Comparison of ENCODE assay signal across 9 cellular contexts in genomic region chr5:136212252-136212721, GRCh38. TPM values are rescaled to one million over a fixed set of nuclear protein-coding genes. Genes with fewer than 3 reads are reported as not detected.
DNase-seq lines count a peak whose midpoint lies in the region; ATAC-seq, FAIRE-seq and TF ChIP-seq lines count a peak whose summit lies in the region.
"Had no signal": no experiment of that assay in that cellular context is flagged by ENCODE, and none has a peak within 500 bp of the region (broad histone marks: within the 10 kb centered on the region; RNA-seq: fewer than 3 reads in every experiment).

No MANE protein-coding gene starts in this region.

- H3K27me3 ChIP-seq in Panc1 (ENCODE audit: control insufficient read depth, insufficient read depth, low read length) (no peaks in the 10 kb centered on the region), left ventricle myocardium inferior (ENCODE audit: low read depth) (peaks cover 84% of the 10 kb centered on the region), small intestine (ENCODE audit: control insufficient read depth in 2 of 2, insufficient read depth in 2 of 2, low read length in 2 of 2) (peaks cover 0 to 2% of the 10 kb centered on the region in 2 donors)

- no TSS peak for BruUV-seq in Panc1 (replicated peaks; lab: Mats Ljungman, UMichigan)

- H3K36me3 Mint-ChIP-seq in activated naive CD8-positive, alpha-beta T cell treated with anti-CD3 and anti-CD28 coated beads for 36 hours: no peaks in the 10 kb centered on the region

- H3K36me3 ChIP-seq in Panc1 (ENCODE audit: control insufficient read depth, insufficient read depth, low read length) (no peaks in the 10 kb centered on the region), left ventricle myocardium inferior (no peaks in the 10 kb centered on the region), small intestine (ENCODE audit: control insufficient read depth in 2 of 2, insufficient read depth in 2 of 2, low read length in 2 of 2) (no peaks in the 10 kb centered on the region)

- no peak overlapping the region for H3K27ac Mint-ChIP-seq in activated naive CD8-positive, alpha-beta T cell treated with anti-CD3 and anti-CD28 coated beads for 36 hours

- TF ChIP-seq CTCF in Panc1 (IDR thresholded peaks at IDR 0.05) (peak; percentile 92), left ventricle myocardium inferior (IDR thresholded peaks at IDR 0.05; ENCODE audit: borderline replicate concordance) (peak; percentile 92)

- H3K27ac ChIP-seq in Panc1 (ENCODE audit: low read length) (no peak overlapping the region), left ventricle myocardium inferior (replicated peaks) (no peak overlapping the region), small intestine (ENCODE audit: low read depth in 1 of 2, low read length in 1 of 2) (no peak overlapping the region)

- DNase-seq in NCI-H2081 (lab: John Stamatoyannopoulos, UW): peak; percentile 29 to 47
- no peak for DNase-seq in NCI-H2081 treated with DMSO at 0.1 percent for 48 hours (lab: John Stamatoyannopoulos, UW)
- peak; percentile 57 for DNase-seq in Panc1 (ENCODE audit: low read depth, low spot score)
- peak; percentile 28 for DNase-seq in activated naive CD8-positive, alpha-beta T cell treated with anti-CD3 and anti-CD28 coated beads for 36 hours
- DNase-seq in left ventricle myocardium inferior: peak; percentile 49
- peak; percentile 63 for DNase-seq in small intestine

- no peaks in the 10 kb centered on the region for H3K9me3 Mint-ChIP-seq in activated naive CD8-positive, alpha-beta T cell treated with anti-CD3 and anti-CD28 coated beads for 36 hours

- peaks cover 2% of the 10 kb centered on the region for H3K4me1 Mint-ChIP-seq in activated naive CD8-positive, alpha-beta T cell treated with anti-CD3 and anti-CD28 coated beads for 36 hours

- H3K4me3 ChIP-seq in Panc1 (ENCODE audit: low read depth in 2 of 2, low read length in 2 of 2): no peak overlapping the region
- H3K4me3 ChIP-seq in left ventricle myocardium inferior: no peak overlapping the region
- H3K4me3 ChIP-seq in small intestine (ENCODE audit: low read depth in 1 of 2, low read length in 2 of 2): no peak overlapping the region

- CTCF ChIA-PET in Panc1 (lab: Charles Lee): interaction anchor here (0.6 kb wide), 1 partner anchor 316 kb away, joined by 12 read pairs; no protein-coding TSS in a partner anchor

- POLR2A ChIA-PET in Panc1 (lab: Charles Lee): no interaction called here

- no peak for FAIRE-seq in small intestine (lab: Jason Lieb, UNC)
- FAIRE-seq: endometrium had no signal

- in situ Hi-C loops in Panc1 (cut with HindIII; ENCODE audit: low pct_unique_long_range_greater_than_20kb, low sequenced_read_pairs): no loop called here

- H3K4me1 ChIP-seq in Panc1 (ENCODE audit: control insufficient read depth, insufficient read depth, low read length) (no peaks in the 10 kb centered on the region; the same call in 1 of the 2 replicates), left ventricle myocardium inferior (no peaks in the 10 kb centered on the region), small intestine (ENCODE audit: control insufficient read depth in 2 of 2, insufficient read depth in 1 of 2, low read depth in 1 of 2, low read length in 1 of 2) (no peaks in the 10 kb centered on the region)

- H3K9me3 ChIP-seq in Panc1 (ENCODE audit: control insufficient read depth, insufficient read depth, low read depth, low read length) (no peaks in the 10 kb centered on the region), left ventricle myocardium inferior (replicated peaks) (no peaks in the 10 kb centered on the region), small intestine (ENCODE audit: control insufficient read depth, low read depth) (no peaks in the 10 kb centered on the region)

- intact Hi-C loops in Panc1 (cut with micrococcal nuclease; ENCODE audit: unreplicated experiment): loop anchor here (2.0 kb wide), 1 partner anchor 325 kb away; no protein-coding TSS in a partner anchor
- intact Hi-C loops in left ventricle myocardium inferior (cut with micrococcal nuclease): loop anchor here (5.0 kb wide), 1 partner anchor 325 kb away; no protein-coding TSS in a partner anchor

- H3K4me3 Mint-ChIP-seq in activated naive CD8-positive, alpha-beta T cell treated with anti-CD3 and anti-CD28 coated beads for 36 hours: no peak overlapping the region

- peak; percentile 65 for ATAC-seq in HG02798 (IDR thresholded peaks at IDR 0.05; ENCODE audit: poor library complexity, unreplicated experiment)
- peak; percentile 67; the same call in 1 of the 2 replicates for ATAC-seq in Panc1
- ATAC-seq in GM18873 (IDR thresholded peaks at IDR 0.05; ENCODE audit: low FRiP score, unreplicated experiment): no peak

- H3K27me3 Mint-ChIP-seq in activated naive CD8-positive, alpha-beta T cell treated with anti-CD3 and anti-CD28 coated beads for 36 hours: peaks cover 41% of the 10 kb centered on the region

- WGBS in small intestine, 3 donors: 42 to 50% (median 47%) methylated on average over 10 of the region's 10 CpGs

RNA-seq across cellular contexts. Expression of gene SMIM32, which starts 19.3 kb away (rescaled TPM):
- total RNA-seq in Panc1 (2021; ENCODE audit: unreplicated experiment) (0.31 TPM), left ventricle myocardium inferior (not detected)
- polyA plus RNA-seq in Panc1 (2012; ENCODE audit: insufficient read length): 1.1 TPM
- total RNA-seq in activated naive CD8-positive, alpha-beta T cell treated with anti-CD3 and anti-CD28 coated beads for 36 hours: not detected
- 10 to 100 TPM; 16.7 to 22.8 (median 20.0) TPM for polyA plus RNA-seq in small intestine
